Comparison of ENCODE assay signal across 8 cellular contexts in the genomic region with DNA sequence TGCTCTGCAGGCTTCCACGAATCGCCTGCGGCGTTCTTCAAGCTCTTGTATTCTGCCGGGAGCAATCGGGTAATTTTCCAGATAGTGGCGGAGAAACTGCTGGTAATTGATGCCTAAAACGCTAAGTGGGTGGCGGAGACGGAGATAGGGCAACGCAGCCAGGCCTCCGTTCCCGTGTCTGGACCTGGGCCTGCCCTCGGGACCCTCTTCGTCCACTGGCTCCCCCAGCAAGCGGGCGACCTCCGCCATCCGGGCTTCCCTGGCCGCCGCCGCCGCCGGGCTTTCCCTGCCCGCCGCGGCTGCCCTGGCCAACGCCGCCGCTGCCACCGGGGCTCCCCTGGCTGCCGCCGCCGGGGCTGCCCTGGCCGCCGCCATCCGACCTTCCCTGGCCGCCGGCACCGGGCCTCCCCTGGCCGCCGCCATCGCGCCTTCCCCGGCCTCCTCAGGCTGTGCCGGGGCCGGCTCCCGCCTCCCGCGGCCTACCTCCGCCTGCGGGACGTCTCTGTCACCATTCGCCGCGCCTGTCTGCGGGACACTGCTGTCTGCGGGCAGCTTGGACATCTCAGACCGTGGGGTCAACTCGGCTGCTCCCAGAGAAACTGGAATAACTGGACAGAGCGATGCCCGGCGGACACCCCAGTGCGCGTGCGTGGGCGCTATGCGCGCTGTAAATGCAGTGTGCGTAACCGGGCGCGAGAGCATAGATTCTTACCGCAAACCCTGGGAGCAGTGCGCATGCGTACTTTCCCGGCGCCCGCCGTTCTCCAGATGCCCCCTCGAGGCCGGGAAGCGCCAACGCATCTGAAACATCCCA. TPM values are rescaled to one million over a fixed set of nuclear protein-coding genes. Genes with fewer than 3 reads are reported as not detected.
DNase-seq lines count a peak whose midpoint lies in the region; ATAC-seq and TF ChIP-seq lines count a peak whose summit lies in the region.

Gene EID2, minus strand, starts transcription at position 643 of the 814 bp plus-strand sequence. Its CDS starts 82 bp downstream, at position 561.

- intact Hi-C loops in T-helper 1 cell treated with Interleukin-12 subunit alpha and Interleukin-12 subunit beta and Interleukin-4 antibody, amounts not matched to agents 30 ng/mL and 1 ng/mL, for 36 hours (cut with micrococcal nuclease) = loop anchor here (1.0 kb wide), 7 partner anchors 7 to 417 kb away; partner anchors contain the start of genes EID2B, PLEKHG2, SUPT5H and TIMM50
- intact Hi-C loops in left cardiac atrium (cut with DNase I) (loop anchor here in 1 of 2 donors (10.0 kb wide), 1 partner anchor 55 kb away; the partner anchor contains the start of gene TIMM50), posterior vena cava (cut with DNase I) (loop anchor here in 1 of 2 donors (2.0 to 5.0 kb wide), 2 partner anchors 143 to 1773 kb away; partner anchors contain the start of gene CCDC97)

- peak; percentile 95 for DNase-seq in NCI-H146 (lab: John Stamatoyannopoulos, UW)
- DNase-seq in amniotic epithelial cell (ENCODE audit: low read depth) = peak; percentile 88
- peak; percentile 97 for DNase-seq in left cardiac atrium
- DNase-seq in posterior vena cava (ENCODE audit: low spot score) = peak; percentile 99
- DNase-seq in ureter (ENCODE audit: low spot score) = peak; percentile 96

- TF ChIP-seq CTCF in GM12875 (IDR thresholded peaks at IDR 0.05; ENCODE audit: borderline replicate concordance, insufficient read depth, low read depth, low read length) = peak; percentile 88

- ATAC-seq in HG02852 (IDR thresholded peaks at IDR 0.05; ENCODE audit: unreplicated experiment) (peak; percentile 86), left cardiac atrium (peak; percentile 98 to 99)

- peak within 1 kb of the TSS; percentile 83 for H3K4me3 ChIP-seq in GM12875 (ENCODE audit: low read depth, low read length)

RNA-seq across cellular contexts. Expression of gene EID2, which starts in this region (rescaled TPM):
- 15.3 and 18.2 TPM in 2 replicates for total RNA-seq in T-helper 1 cell treated with Interleukin-12 subunit alpha and Interleukin-12 subunit beta and Interleukin-4 antibody, amounts not matched to agents 30 ng/mL and 1 ng/mL, for 36 hours
- total RNA-seq in left cardiac atrium (10 to 100 TPM; 11.0 to 14.8 TPM), posterior vena cava (10 to 100 TPM; 12.9 to 13.0 TPM), ureter (10.4 TPM)

Comparison
In these comparisons a context has a peak if more than half of its experiments do, and no peak if none do; other contexts are left out.
1. Peak in every context shown above with its lines: DNase-seq, ATAC-seq and H3K4me3 ChIP-seq.